In the genomic region with DNA sequence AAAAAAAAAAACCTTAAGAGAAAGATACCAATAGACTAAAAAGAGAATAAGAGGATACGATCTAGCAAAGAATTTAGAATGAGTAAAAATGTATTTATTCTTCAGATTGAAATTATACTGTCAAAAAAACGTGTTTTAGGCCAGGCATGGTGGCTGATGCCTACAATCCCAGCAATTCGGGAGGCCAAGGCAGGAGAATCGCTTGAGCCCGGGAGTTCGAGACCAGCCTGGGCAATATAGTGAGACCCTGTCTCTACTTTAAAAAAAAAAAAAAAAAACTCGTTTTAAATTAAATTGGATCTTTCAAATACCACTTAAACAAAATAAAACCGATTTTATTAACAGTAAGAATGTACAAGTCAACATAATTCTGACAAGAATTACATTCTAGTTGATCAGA, we compare ENCODE assay signal across 8 cellular contexts.
"Had no signal": no experiment of that assay in that cellular context is flagged by ENCODE, and none has a peak within 500 bp of the region (broad histone marks: within the 10 kb centered on the region; RNA-seq: fewer than 3 reads in every experiment).

No MANE protein-coding gene starts in this region.

- H3K27ac ChIP-seq: GM23248 had no signal

- DNase-seq: GM23248, GOT3, H7, H9, HCEC 1CT, HFFc6 had no signal

- FAIRE-seq: H1, H54 had no signal
